In the genomic region with DNA sequence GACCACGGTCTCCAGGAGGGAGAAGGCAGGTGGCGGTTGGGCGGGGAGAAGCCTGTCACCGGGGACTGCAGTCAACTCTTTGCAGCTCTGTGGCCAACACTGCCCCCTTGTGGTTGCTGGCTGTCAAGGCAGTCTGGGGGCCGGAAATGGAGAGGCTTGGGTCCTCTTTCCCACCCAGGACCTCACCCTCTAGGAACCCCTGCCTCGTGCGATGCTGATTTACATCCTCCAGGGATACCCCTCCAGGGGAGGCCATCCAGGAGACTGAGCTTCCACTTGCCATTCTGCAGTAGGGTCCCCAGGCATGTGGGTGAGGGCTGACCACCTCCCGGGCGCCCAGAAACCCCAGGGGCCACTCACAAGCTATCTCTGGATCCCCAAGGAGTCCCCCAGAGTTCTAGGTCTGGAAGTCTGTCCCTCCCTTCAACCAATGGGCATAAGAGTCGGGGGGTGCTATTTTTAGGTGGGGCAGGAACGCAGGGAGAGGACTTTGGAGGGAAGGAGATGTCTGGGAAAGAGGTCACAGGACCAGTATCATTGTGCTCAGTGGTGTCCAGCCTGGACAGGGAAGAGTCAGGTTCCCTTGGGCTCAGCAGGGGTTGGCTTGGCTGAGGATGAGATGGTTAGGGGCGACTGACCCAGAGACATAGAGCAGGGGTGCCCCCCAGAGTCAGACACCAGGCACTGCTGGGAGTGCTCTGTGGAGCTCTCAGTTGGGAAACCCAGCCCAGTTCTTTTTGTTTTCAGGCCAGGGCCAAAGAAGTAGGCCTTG, we compare ENCODE assay signal across 1 cellular context.
A peak's percentile ranks its signal among the peaks of the same experiment; 100 is the strongest.
TF ChIP-seq lines count a peak whose summit lies in the region.

No MANE protein-coding gene starts in this region.

TF ChIP-seq in H1, 55 proteins besides CTCF, POLR2A, EP300 and RAD21:
- TF ChIP-seq KDM1A (IDR thresholded peaks at IDR 0.05; ENCODE audit: borderline replicate concordance, low read length) (peak; percentile 57; the same call in 1 of the 2 replicates), MAX (IDR thresholded peaks at IDR 0.05) (peak; percentile 51; the same call in 1 of the 2 replicates), E2F6 (IDR thresholded peaks at IDR 0.05) (peak; percentile 49), GTF2F1 (IDR thresholded peaks at IDR 0.05; ENCODE audit: borderline replicate concordance, low read depth, low read length) (no peak), ATF2 (IDR thresholded peaks at IDR 0.05; ENCODE audit: low read length) (0 out of 2 replicates have a peak, but pooled peaks have one; percentile 63), KDM4A (IDR thresholded peaks at IDR 0.05; ENCODE audit: low read depth, low read length, severe bottlenecking) (peak; percentile 25), POLR2AphosphoS5 (IDR thresholded peaks at IDR 0.05; ENCODE audit: low read depth, low read length) (no peak), HDAC6 (IDR thresholded peaks at IDR 0.05; ENCODE audit: low read depth, low read length) (no peak)
